8 cellular contexts compared by ENCODE assay signal in the genomic region with DNA sequence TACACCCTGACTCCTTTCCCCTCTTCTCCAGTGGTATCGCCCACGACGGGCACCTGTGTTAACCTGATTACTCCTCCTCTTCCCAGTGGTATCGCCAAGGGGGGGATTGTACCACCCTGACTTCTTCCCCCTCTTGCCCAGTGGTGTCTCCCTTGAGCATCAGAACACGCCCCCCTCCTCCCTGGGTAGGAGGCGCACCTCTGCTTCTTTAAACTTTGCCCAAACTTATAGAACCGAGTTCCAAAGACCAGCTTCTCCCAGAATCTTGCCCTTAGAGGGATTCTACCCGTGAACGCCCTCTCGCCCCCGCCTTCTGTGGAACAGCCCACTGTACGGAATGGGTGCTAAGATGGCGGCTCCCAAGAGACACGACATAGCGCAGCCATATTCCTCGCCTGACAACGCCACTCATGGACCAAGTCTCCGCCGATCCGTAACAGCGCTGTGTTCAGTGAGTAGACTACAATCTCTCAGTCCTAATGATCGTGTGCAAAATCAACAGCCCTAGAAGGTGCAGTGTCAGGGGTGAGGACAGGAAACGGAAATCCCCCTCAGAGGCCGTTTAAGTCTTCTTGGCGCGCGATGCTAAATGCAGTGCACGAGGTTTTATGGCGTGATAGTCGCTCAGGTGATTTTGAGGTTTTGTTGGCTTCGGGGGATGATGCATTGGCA. TPM values are rescaled to one million over a fixed set of nuclear protein-coding genes. Genes with fewer than 3 reads are reported as not detected.
DNase-seq lines count a peak whose midpoint lies in the region; ATAC-seq and TF ChIP-seq lines count a peak whose summit lies in the region.

No MANE protein-coding gene starts in this region.

- H3K27me3 ChIP-seq in effector memory CD4-positive, alpha-beta T cell (replicated peaks; ENCODE audit: control insufficient read depth, insufficient read depth, low read length, poor library complexity, severe bottlenecking) = no peaks in the 10 kb centered on the region

- H3K27me3 Mint-ChIP-seq in Calu3 (ENCODE audit: unreplicated experiment) = no peaks in the 10 kb centered on the region

- H3K27ac Mint-ChIP-seq in Calu3 (ENCODE audit: unreplicated experiment) = no peak overlapping the region

- peak overlapping the region; percentile 58 for H3K4me3 ChIP-seq in effector memory CD4-positive, alpha-beta T cell (ENCODE audit: insufficient read depth, low read depth, low read length, poor library complexity, severe bottlenecking)

- BruUV-seq in Calu3 (replicated peaks; lab: Mats Ljungman, UMichigan) = no TSS peak

- DNase-seq in Daoy (ENCODE audit: low read depth) (peak; percentile 54), NCI-H524 (lab: John Stamatoyannopoulos, UW) (peak; percentile 84 to 90), lung microvascular endothelial cell (ENCODE audit: low read depth in 2 of 2) (peak; percentile 64 to 78), Calu3 (no peak)
- DNase-seq in activated CD8-positive, alpha-beta memory T cell treated with anti-CD3 and anti-CD28 coated beads for 4 hours (ENCODE audit: low read depth in 2 of 2) = peak; percentile 35 to 53
- DNase-seq in effector memory CD4-positive, alpha-beta T cell = peak; percentile 29 to 54 (median 47)
- DNase-seq in stimulated activated CD4-positive, alpha-beta T cell treated with anti-CD3 and anti-CD28 coated beads, TNF-alpha, amount 100 ng/mL, for 1 hour (ENCODE audit: low read depth in 3 of 3, low spot score in 1 of 3) = peak in 2 of 3 donors; percentile 46 to 49

- no peaks in the 10 kb centered on the region for H3K9me3 ChIP-seq in effector memory CD4-positive, alpha-beta T cell (ENCODE audit: control insufficient read depth, low read length)

- H3K4me3 Mint-ChIP-seq in Calu3 (ENCODE audit: low read depth, unreplicated experiment) = no peak overlapping the region

- ATAC-seq in HG03045 (IDR thresholded peaks at IDR 0.05; ENCODE audit: unreplicated experiment) = peak; percentile 36

- H3K36me3 Mint-ChIP-seq in Calu3 (ENCODE audit: insufficient read depth, unreplicated experiment) = peaks cover 12% of the 10 kb centered on the region

- H3K4me1 Mint-ChIP-seq in Calu3 (ENCODE audit: low read depth, unreplicated experiment) = peaks cover 8% of the 10 kb centered on the region

- intact Hi-C loops in Calu3 (cut with micrococcal nuclease; ENCODE audit: unreplicated experiment) = no loop called here

- CTCF ChIA-PET in Calu3 (lab: Charles Lee) = no interaction called here

- no peaks in the 10 kb centered on the region for H3K4me1 ChIP-seq in effector memory CD4-positive, alpha-beta T cell (ENCODE audit: control insufficient read depth, insufficient read depth, low read length, poor library complexity, severe bottlenecking)

- no peak for TF ChIP-seq CTCF in Calu3 (IDR thresholded peaks at IDR 0.05; ENCODE audit: unreplicated experiment)

- H3K36me3 ChIP-seq in effector memory CD4-positive, alpha-beta T cell (ENCODE audit: control insufficient read depth, insufficient read depth, low read length) = no peaks in the 10 kb centered on the region

- H3K9me3 Mint-ChIP-seq in Calu3 (ENCODE audit: low read depth, unreplicated experiment) = peaks cover 4% of the 10 kb centered on the region

- peak overlapping the region; percentile 74 for H3K27ac ChIP-seq in effector memory CD4-positive, alpha-beta T cell (ENCODE audit: insufficient read depth, low read length, poor library complexity, severe bottlenecking)

RNA-seq across cellular contexts. Expression of a gene that starts 4.2 kb away (rescaled TPM):
- total RNA-seq in Daoy (2014; rRNA removed; shearing (Covaris generic)) = 0.06 TPM in 1 of 2 replicates, not detected in the other
- total RNA-seq in lung microvascular endothelial cell = not detected in 2 replicates
- not detected in 2 replicates for total RNA-seq in Calu3 (2022)
